In the genomic region with DNA sequence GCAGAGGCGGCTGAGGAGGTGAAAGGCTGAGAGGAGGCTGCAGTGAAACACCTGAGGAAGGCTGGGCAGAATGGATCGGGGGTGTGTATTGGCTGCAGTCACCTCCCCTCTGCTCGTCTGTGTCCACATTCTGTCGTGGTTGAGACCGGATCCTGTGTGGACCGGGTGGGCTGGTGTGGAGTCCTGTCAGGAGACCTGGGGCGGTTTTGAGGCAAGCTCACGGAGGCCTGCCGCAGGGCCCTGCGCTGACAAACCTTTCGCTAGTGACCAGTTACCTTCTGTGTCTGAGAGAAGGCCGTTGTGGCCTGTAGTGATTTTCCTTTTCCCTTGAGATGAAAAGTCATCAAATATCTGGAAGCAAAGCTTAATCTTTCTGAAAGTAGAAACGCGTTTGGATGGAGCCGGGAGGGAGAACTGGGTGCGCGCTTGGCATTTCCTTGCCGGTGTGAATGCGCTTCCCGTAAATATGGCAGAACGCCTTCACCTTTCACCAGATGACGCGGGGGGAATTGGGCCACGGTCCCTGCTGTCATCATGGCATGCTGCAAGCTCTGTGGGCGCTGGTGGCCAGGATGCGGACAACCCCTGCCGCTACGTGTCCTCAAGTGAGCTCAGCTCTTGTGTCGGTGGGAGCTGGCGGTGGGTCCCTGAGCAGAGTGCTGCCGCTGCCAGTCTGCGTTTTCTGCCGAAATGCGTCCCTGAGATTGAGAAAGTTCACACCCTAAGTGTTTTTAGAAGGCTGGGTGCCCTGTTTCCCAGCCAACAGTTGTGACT, we compare ENCODE assay signal across 12 cellular contexts. TPM values are rescaled to one million over a fixed set of nuclear protein-coding genes. Genes with fewer than 3 reads are reported as not detected.
DNase-seq lines count a peak whose midpoint lies in the region; ATAC-seq, FAIRE-seq and TF ChIP-seq lines count a peak whose summit lies in the region.
"Had no signal": no experiment of that assay in that cellular context is flagged by ENCODE, and none has a peak within 500 bp of the region (broad histone marks: within the 10 kb centered on the region; RNA-seq: fewer than 3 reads in every experiment).

No MANE protein-coding gene starts in this region.

- H3K27ac ChIP-seq in HepG2 (ENCODE audit: extremely low read length, insufficient read depth, low read length) = no peak overlapping the region
- no peak overlapping the region for H3K27ac ChIP-seq in right lobe of liver
- peak overlapping the region; percentile 86 for H3K27ac ChIP-seq in hepatocyte
- peak overlapping the region; percentile 88 for H3K27ac ChIP-seq in thymus (ENCODE audit: low read depth)
- H3K27ac ChIP-seq: VCaP had no signal

- H3K9me3 Mint-ChIP-seq in activated CD8-positive, alpha-beta T cell treated with anti-CD3 and anti-CD28 coated beads for 36 hours = no peaks in the 10 kb centered on the region

- H3K9me3 ChIP-seq in HepG2 (ENCODE audit: low read length) (no peaks in the 10 kb centered on the region), right lobe of liver (no peaks in the 10 kb centered on the region), hepatocyte (ENCODE audit: low read depth) (no peaks in the 10 kb centered on the region), thymus (ENCODE audit: control insufficient read depth) (no peaks in the 10 kb centered on the region)

- TF ChIP-seq EP300 in HepG2 (IDR thresholded peaks at IDR 0.05; ENCODE audit: low read depth in 2 of 2, low read length in 2 of 2) = no peak
- TF ChIP-seq EP300 in HepG2 (CRISPR knock-in tag; IDR thresholded peaks at IDR 0.05; ENCODE audit: borderline replicate concordance) = no peak

- H3K4me2 ChIP-seq in HepG2 (ENCODE audit: low read depth, low read length) (no peak overlapping the region), hepatocyte (peak overlapping the region; percentile 69)

- H4K20me1 ChIP-seq in HepG2 (ENCODE audit: insufficient read depth, low read length) = 0 out of 2 replicates have a peak, but pooled peaks cover under 1% of the 10 kb centered on the region
- peaks cover 3% of the 10 kb centered on the region for H4K20me1 ChIP-seq in hepatocyte (ENCODE audit: insufficient read depth, poor library complexity, severe bottlenecking)

- peaks cover 52% of the 10 kb centered on the region for H3K4me1 ChIP-seq in HepG2 (ENCODE audit: insufficient read depth, low read length)
- peaks cover 0 to 23% (median 7%) of the 10 kb centered on the region in 4 donors for H3K4me1 ChIP-seq in right lobe of liver
- H3K4me1 ChIP-seq in hepatocyte (ENCODE audit: insufficient read depth) = peaks cover 29% of the 10 kb centered on the region
- H3K4me1 ChIP-seq in thymus (ENCODE audit: control insufficient read depth, insufficient read depth, low read length) = peaks cover 43% of the 10 kb centered on the region

- H3K4me1 Mint-ChIP-seq in activated CD8-positive, alpha-beta T cell treated with anti-CD3 and anti-CD28 coated beads for 36 hours (ENCODE audit: low read depth) = peaks cover 82% of the 10 kb centered on the region

- 95% methylated on average over 31 of the region's 34 CpGs for WGBS in HepG2 (ENCODE audit: low lambda C conversion rate)
- 94% methylated on average over 18 of the region's 34 CpGs for WGBS in right lobe of liver (ENCODE audit: insufficient coverage, low coverage, low lambda C conversion rate, missing lambda C conversion rate)
- WGBS in hepatocyte (ENCODE audit: low lambda C conversion rate, missing lambda C conversion rate) = 96% methylated on average over 34 of the region's 34 CpGs
- 96% methylated on average over 34 of the region's 34 CpGs for WGBS in thymus

- no peak overlapping the region for H3K4me3 ChIP-seq in HepG2 (replicated peaks in 1 of 3; ENCODE audit: insufficient read depth in 1 of 3, low read depth in 2 of 3, low read length in 3 of 3)
- H3K4me3 ChIP-seq in right lobe of liver = no peak overlapping the region
- H3K4me3 ChIP-seq in hepatocyte = no peak overlapping the region
- peak overlapping the region; percentile 42 for H3K4me3 ChIP-seq in thymus (ENCODE audit: low read length)

- POLR2A ChIA-PET in HepG2 (lab: Yijun Ruan, JAX) = no interaction called here
- POLR2A ChIA-PET in activated CD8-positive, alpha-beta T cell treated with anti-CD3 and anti-CD28 coated beads for 36 hours (lab: Charles Lee) = interaction anchor here (0.9 to 2.1 kb wide), 5 partner anchors 9 to 178 kb away, joined by 3 to 6 read pairs (median 4); no protein-coding TSS in a partner anchor

- intact Hi-C loops in HepG2 (cut with micrococcal nuclease; ENCODE audit: unreplicated experiment) (no loop called here), right lobe of liver (cut with DNase I) (no loop called here)
- intact Hi-C loops in activated CD8-positive, alpha-beta T cell treated with anti-CD3 and anti-CD28 coated beads for 36 hours (cut with micrococcal nuclease) = no loop called here

- H3K36me3 Mint-ChIP-seq in activated CD8-positive, alpha-beta T cell treated with anti-CD3 and anti-CD28 coated beads for 36 hours (ENCODE audit: low read depth) = peaks cover 38% of the 10 kb centered on the region

- in situ Hi-C loops in HepG2 (cut with HindIII; ENCODE audit: extremely low pct_ligation_motif_present, low pct_unique_long_range_greater_than_20kb) = no loop called here

- no peak for FAIRE-seq in HepG2 (lab: Jason Lieb, UNC)

- TF ChIP-seq CTCF in HepG2 (CRISPR knock-in tag; IDR thresholded peaks at IDR 0.05) (no peak), right lobe of liver (IDR thresholded peaks at IDR 0.05) (no peak), hepatocyte (IDR thresholded peaks at IDR 0.05; ENCODE audit: poor library complexity) (no peak)
- TF ChIP-seq CTCF in activated CD8-positive, alpha-beta T cell treated with anti-CD3 and anti-CD28 coated beads for 36 hours (IDR thresholded peaks at IDR 0.05) = no peak

- BruUV-seq in HepG2 (replicated peaks; lab: Mats Ljungman, UMichigan) = no TSS peak

- no peaks in the 10 kb centered on the region for H3K27me3 Mint-ChIP-seq in activated CD8-positive, alpha-beta T cell treated with anti-CD3 and anti-CD28 coated beads for 36 hours

- H3K27me3 ChIP-seq in HepG2 (ENCODE audit: control insufficient read depth in 1 of 2, insufficient read depth in 2 of 2, low read length in 2 of 2) (no peaks in the 10 kb centered on the region), right lobe of liver (no peaks in the 10 kb centered on the region), hepatocyte (no peaks in the 10 kb centered on the region), thymus (ENCODE audit: control insufficient read depth, insufficient read depth) (no peaks in the 10 kb centered on the region)

- H2AFZ ChIP-seq in HepG2 (ENCODE audit: low read length) (no peak overlapping the region), hepatocyte (no peak overlapping the region)

- CTCF ChIA-PET in HepG2 (lab: Yijun Ruan, JAX; ENCODE audit: low intra/inter-chr PET ratio, low total read pairs) = no interaction called here
- CTCF ChIA-PET in activated CD8-positive, alpha-beta T cell treated with anti-CD3 and anti-CD28 coated beads for 36 hours (lab: Charles Lee) = interaction anchor here (1.2 to 2.3 kb wide), 5 partner anchors 9 to 185 kb away, joined by 3 to 7 read pairs (median 6); no protein-coding TSS in a partner anchor

- ATAC-seq in HepG2 = no peak
- ATAC-seq in right lobe of liver = no peak
- ATAC-seq in activated CD8-positive, alpha-beta T cell treated with anti-CD3 and anti-CD28 coated beads for 36 hours = no peak
- ATAC-seq in GM19467 (IDR thresholded peaks at IDR 0.05; ENCODE audit: unreplicated experiment) = no peak

- no peak overlapping the region for H3K9ac ChIP-seq in HepG2 (ENCODE audit: insufficient read depth, low read depth, low read length)

- peak overlapping the region; percentile 86 for H3K4me3 Mint-ChIP-seq in activated CD8-positive, alpha-beta T cell treated with anti-CD3 and anti-CD28 coated beads for 36 hours

- TF ChIP-seq RAD21 in HepG2 (CRISPR knock-in tag; IDR thresholded peaks at IDR 0.05) = no peak

- no peak for TF ChIP-seq POLR2A in HepG2 (IDR thresholded peaks at IDR 0.05; ENCODE audit: insufficient read depth in 1 of 2, low read depth in 2 of 2, low read length in 2 of 2)
- no peak for TF ChIP-seq POLR2A in right lobe of liver (IDR thresholded peaks at IDR 0.05)

- H3K27ac Mint-ChIP-seq in activated CD8-positive, alpha-beta T cell treated with anti-CD3 and anti-CD28 coated beads for 36 hours = peak overlapping the region; percentile 99

- H3K36me3 ChIP-seq in HepG2 (replicated peaks in 1 of 2; ENCODE audit: control insufficient read depth in 1 of 2, insufficient read depth in 2 of 2, low read length in 2 of 2) (peaks cover 6 to 31% of the 10 kb centered on the region in 2 experiments; a peak in 4 of 5 replicates), right lobe of liver (peaks cover 0 to 6% (median 0%) of the 10 kb centered on the region in 4 donors), hepatocyte (replicated peaks; ENCODE audit: insufficient read depth, low read depth) (no peaks in the 10 kb centered on the region), thymus (ENCODE audit: control insufficient read depth, insufficient read depth) (peaks cover 30% of the 10 kb centered on the region)

- H3K79me2 ChIP-seq in HepG2 (ENCODE audit: insufficient read depth, low read length) (peaks cover 82% of the 10 kb centered on the region), hepatocyte (peaks cover 99% of the 10 kb centered on the region)

- DNase-seq in HepG2 (ENCODE audit: low spot score) = no peak
- DNase-seq in right lobe of liver = no peak
- no peak for DNase-seq in activated CD8-positive, alpha-beta T cell treated with anti-CD3 and anti-CD28 coated beads for 36 hours
- no peak for DNase-seq in hepatocyte (ENCODE audit: low spot score)
- DNase-seq in activated effector memory CD4-positive, alpha-beta T cell treated with anti-CD3 and anti-CD28 coated beads, Interleukin-2, amount 50 U/mL, for 16 hours = no peak
- DNase-seq in D341Med (ENCODE audit: low spot score) = no peak
- DNase-seq: C1 segment of cervical spinal cord, NCI-H1092 treated with DMSO at 0.1 percent for 48 hours, NCI-H510A treated with DMSO at 0.1 percent for 48 hours had no signal

- H3K9me2 ChIP-seq in hepatocyte (replicated peaks; ENCODE audit: insufficient read depth) = no peaks in the 10 kb centered on the region

RNA-seq across cellular contexts. Expression of gene BANP, which starts 6.2 kb away (rescaled TPM):
- 13.0 and 20.2 TPM in 2 replicates for total RNA-seq in HepG2 (2016; rRNA removed; fragmentation: Illumina TruSeq; extraction: Trizol)
- 63.3 and 63.4 TPM in 2 replicates for total RNA-seq in HepG2 (2016; cell fraction: cytosol; rRNA removed; fragmentation: Illumina TruSeq; extraction: Trizol; ENCODE audit: low read depth)
- total RNA-seq in HepG2 (2016; cell fraction: insoluble cytoplasmic fraction; rRNA removed; fragmentation: Illumina TruSeq; extraction: Trizol) = 11.2 and 21.0 TPM in 2 replicates
- total RNA-seq in HepG2 (2016; cell fraction: membrane; rRNA removed; fragmentation: Illumina TruSeq; extraction: Trizol) = 26.8 and 28.3 TPM in 2 replicates
- total RNA-seq in HepG2 (2016; cell fraction: nucleus; rRNA removed; fragmentation: Illumina TruSeq; extraction: Trizol) = 25.5 and 26.4 TPM in 2 replicates
- 23.8 and 24.6 TPM in 2 replicates for polyA plus RNA-seq in HepG2 (2011; rRNA removed)
- 21.1 and 26.1 TPM in 2 replicates for polyA plus RNA-seq in HepG2 (2011; cell fraction: cytosol; rRNA removed)
- polyA plus RNA-seq in HepG2 (2011; cell fraction: nucleus; rRNA removed) = 58.9 and 72.7 TPM in 2 replicates
- 16.2 and 18.3 TPM in 2 replicates for polyA plus RNA-seq in HepG2 (2012)
- 6.1 and 6.3 TPM in 2 replicates for polyA plus RNA-seq in HepG2 (2016; cell fraction: cytosol; fragmentation: Illumina TruSeq; extraction: Trizol; ENCODE audit: low read depth)
- 10.3 and 13.0 TPM in 2 replicates for polyA plus RNA-seq in HepG2 (2016; cell fraction: insoluble cytoplasmic fraction; fragmentation: Illumina TruSeq; extraction: Trizol; ENCODE audit: low read depth)
- polyA plus RNA-seq in HepG2 (2016; cell fraction: membrane; fragmentation: Illumina TruSeq; extraction: Trizol; ENCODE audit: low read depth) = 7.4 and 8.4 TPM in 2 replicates
- 24.7 and 27.2 TPM in 2 replicates for polyA plus RNA-seq in HepG2 (2016; cell fraction: nucleus; fragmentation: Illumina TruSeq; extraction: Trizol; ENCODE audit: insufficient read depth, low read depth)
- 44.9 and 76.3 TPM in 2 replicates for polyA minus RNA-seq in HepG2 (2011; rRNA and poly(A)+ RNA removed; ENCODE audit: low replicate concordance)
- 24.6 and 25.1 TPM in 2 replicates for polyA minus RNA-seq in HepG2 (2011; cell fraction: cytosol; rRNA and poly(A)+ RNA removed)
- 76.5 and 78.6 TPM in 2 replicates for polyA minus RNA-seq in HepG2 (2011; cell fraction: nucleus; rRNA and poly(A)+ RNA removed)
- total RNA-seq in right lobe of liver = 10 to 100 TPM; 11.2 to 20.7 (median 18.8) TPM
- 10 to 100 TPM; 32.1 to 36.1 TPM for total RNA-seq in activated CD8-positive, alpha-beta T cell treated with anti-CD3 and anti-CD28 coated beads for 36 hours
- total RNA-seq in hepatocyte = 17.9 and 23.8 TPM in 2 replicates
- polyA plus RNA-seq in hepatocyte = 17.3 and 22.8 TPM in 2 replicates
- 27.0 TPM for polyA plus RNA-seq in thymus

RNA-seq across cellular contexts. Expression of gene CA5A, which starts 21.2 kb away (rescaled TPM):
- total RNA-seq in HepG2 (2016; rRNA removed; fragmentation: Illumina TruSeq; extraction: Trizol) = 85.7 and 106 TPM in 2 replicates
- total RNA-seq in HepG2 (2016; cell fraction: cytosol; rRNA removed; fragmentation: Illumina TruSeq; extraction: Trizol; ENCODE audit: low read depth) = 32.7 and 37.9 TPM in 2 replicates
- 85.8 and 97.2 TPM in 2 replicates for total RNA-seq in HepG2 (2016; cell fraction: insoluble cytoplasmic fraction; rRNA removed; fragmentation: Illumina TruSeq; extraction: Trizol)
- 29.8 and 38.9 TPM in 2 replicates for total RNA-seq in HepG2 (2016; cell fraction: membrane; rRNA removed; fragmentation: Illumina TruSeq; extraction: Trizol)
- total RNA-seq in HepG2 (2016; cell fraction: nucleus; rRNA removed; fragmentation: Illumina TruSeq; extraction: Trizol) = 97.3 and 115 TPM in 2 replicates
- 66.8 and 70.0 TPM in 2 replicates for polyA plus RNA-seq in HepG2 (2011; rRNA removed)
- 69.7 and 71.1 TPM in 2 replicates for polyA plus RNA-seq in HepG2 (2011; cell fraction: cytosol; rRNA removed)
- 186 and 199 TPM in 2 replicates for polyA plus RNA-seq in HepG2 (2011; cell fraction: nucleus; rRNA removed)
- 44.2 and 48.2 TPM in 2 replicates for polyA plus RNA-seq in HepG2 (2012)
- 21.5 and 23.0 TPM in 2 replicates for polyA plus RNA-seq in HepG2 (2016; cell fraction: cytosol; fragmentation: Illumina TruSeq; extraction: Trizol; ENCODE audit: low read depth)
- 68.8 and 71.9 TPM in 2 replicates for polyA plus RNA-seq in HepG2 (2016; cell fraction: insoluble cytoplasmic fraction; fragmentation: Illumina TruSeq; extraction: Trizol; ENCODE audit: low read depth)
- polyA plus RNA-seq in HepG2 (2016; cell fraction: membrane; fragmentation: Illumina TruSeq; extraction: Trizol; ENCODE audit: low read depth) = 18.4 and 18.5 TPM in 2 replicates
- 127 and 130 TPM in 2 replicates for polyA plus RNA-seq in HepG2 (2016; cell fraction: nucleus; fragmentation: Illumina TruSeq; extraction: Trizol; ENCODE audit: insufficient read depth, low read depth)
- polyA minus RNA-seq in HepG2 (2011; rRNA and poly(A)+ RNA removed; ENCODE audit: low replicate concordance) = 132 TPM in 1 of 2 replicates, not detected in the other
- 12.6 and 15.9 TPM in 2 replicates for polyA minus RNA-seq in HepG2 (2011; cell fraction: cytosol; rRNA and poly(A)+ RNA removed)
- 114 and 132 TPM in 2 replicates for polyA minus RNA-seq in HepG2 (2011; cell fraction: nucleus; rRNA and poly(A)+ RNA removed)
- 10 to 100 TPM; 26.5 to 59.6 (median 30.2) TPM for total RNA-seq in right lobe of liver
- total RNA-seq in activated CD8-positive, alpha-beta T cell treated with anti-CD3 and anti-CD28 coated beads for 36 hours = not detected
- 1.7 and 1.9 TPM in 2 replicates for total RNA-seq in hepatocyte
- 0.91 and 1.0 TPM in 2 replicates for polyA plus RNA-seq in hepatocyte
- polyA plus RNA-seq in thymus = 0.05 TPM

Comparison
In these comparisons a context has a peak if more than half of its experiments do, and no peak if none do; other contexts are left out.
1. H3K27ac ChIP-seq: peak in hepatocyte (single experiment) and thymus (single experiment); none in HepG2 (single experiment) and right lobe of liver (0 of 3).